Comparison of ENCODE assay signal across 8 cellular contexts in the genomic region with DNA sequence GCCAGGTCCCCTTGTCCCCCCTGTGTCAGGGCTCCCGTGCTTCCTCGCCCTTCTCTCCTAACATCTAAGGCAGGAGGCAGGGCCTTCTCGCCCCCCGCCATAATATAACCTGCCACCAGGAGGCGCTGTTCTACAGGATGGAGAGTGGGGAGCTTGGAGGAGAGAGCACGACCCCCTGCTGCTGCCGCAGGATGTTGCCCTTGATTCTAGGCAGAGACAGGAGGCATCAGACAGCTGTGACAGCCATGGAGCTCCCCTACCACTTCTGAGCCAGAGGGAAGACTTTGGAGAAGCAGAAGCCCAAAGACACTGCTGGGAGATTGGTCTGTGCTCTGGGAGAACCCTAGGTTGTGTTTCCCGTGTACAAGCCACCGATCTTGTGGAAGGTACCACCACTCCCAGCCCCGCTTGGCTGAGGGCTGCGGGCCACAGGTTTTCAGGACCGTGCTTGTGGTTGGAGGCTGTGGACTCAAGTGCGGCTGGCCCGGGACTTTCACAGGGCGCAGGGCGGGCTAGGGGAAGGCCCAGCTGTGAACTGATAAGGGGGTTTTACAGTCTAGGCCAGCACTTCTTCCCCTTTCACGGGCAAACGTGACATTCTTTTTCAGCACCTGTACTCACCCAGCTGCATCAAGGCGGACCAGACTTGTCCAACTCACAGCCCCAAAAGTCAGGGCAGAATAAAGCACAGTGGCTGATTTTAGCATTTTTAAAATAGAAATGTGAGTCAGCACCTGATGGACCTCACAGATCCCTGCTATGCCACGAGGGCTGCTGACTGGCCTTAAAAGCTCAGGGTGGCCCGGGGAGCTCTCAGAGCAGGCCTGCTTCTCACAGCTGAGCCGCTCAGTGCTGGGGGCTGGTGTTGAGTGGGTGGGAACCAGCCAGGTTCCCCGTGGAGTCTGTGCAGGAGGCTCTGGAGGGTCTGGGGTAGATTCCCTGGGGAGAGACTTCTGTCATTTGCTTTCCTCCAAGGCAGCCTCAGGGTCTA. TPM values are rescaled to one million over a fixed set of nuclear protein-coding genes. Genes with fewer than 3 reads are reported as not detected.
DNase-seq lines count a peak whose midpoint lies in the region; ATAC-seq, FAIRE-seq and TF ChIP-seq lines count a peak whose summit lies in the region.

No MANE protein-coding gene starts in this region.

- H3K4me1 Mint-ChIP-seq in activated T-helper 1 cell treated with anti-CD3 and anti-CD28 coated beads, Interleukin-12 subunit alpha, Interleukin-12 subunit beta, Interleukin-2, Interleukin-4 antibody, amounts not matched to agents 30 ng/mL and 10 ng/mL and 1 ng/mL, durations not matched to agents 14 hours and 24 hours and 36 hours (ENCODE audit: low read depth): peaks cover 18% of the 10 kb centered on the region

- no peaks in the 10 kb centered on the region for H4K20me1 ChIP-seq in DOHH2 (ENCODE audit: control insufficient read depth, insufficient read depth, low read depth, low read length)

- H3K4me3 ChIP-seq in DOHH2 (ENCODE audit: low read length): peak overlapping the region; percentile 49

- H3K27me3 ChIP-seq in DOHH2 (ENCODE audit: control insufficient read depth, low read length): no peaks in the 10 kb centered on the region

- no peaks in the 10 kb centered on the region for H3K9me3 Mint-ChIP-seq in activated T-helper 1 cell treated with anti-CD3 and anti-CD28 coated beads, Interleukin-12 subunit alpha, Interleukin-12 subunit beta, Interleukin-2, Interleukin-4 antibody, amounts not matched to agents 30 ng/mL and 10 ng/mL and 1 ng/mL, durations not matched to agents 14 hours and 24 hours and 36 hours

- H3K36me3 Mint-ChIP-seq in activated T-helper 1 cell treated with anti-CD3 and anti-CD28 coated beads, Interleukin-12 subunit alpha, Interleukin-12 subunit beta, Interleukin-2, Interleukin-4 antibody, amounts not matched to agents 30 ng/mL and 10 ng/mL and 1 ng/mL, durations not matched to agents 14 hours and 24 hours and 36 hours (ENCODE audit: low read depth): no peaks in the 10 kb centered on the region

- DNase-seq in HTR-8/SVneo (ENCODE audit: insufficient read length, low spot score) (peak; percentile 41), RKO (ENCODE audit: low spot score) (peak; percentile 13), germinal center (ENCODE audit: low spot score) (peak; percentile 89), posterior vena cava (ENCODE audit: low spot score) (peak; percentile 85), urothelium cell line (ENCODE audit: low spot score) (peak; percentile 72)
- peak; percentile 57 for DNase-seq in activated T-helper 1 cell treated with anti-CD3 and anti-CD28 coated beads, Interleukin-12 subunit alpha, Interleukin-12 subunit beta, Interleukin-2, Interleukin-4 antibody, amounts not matched to agents 30 ng/mL and 10 ng/mL and 1 ng/mL, durations not matched to agents 14 hours and 24 hours and 36 hours (ENCODE audit: low spot score)

- peaks cover 15% of the 10 kb centered on the region for H3K4me1 ChIP-seq in DOHH2 (ENCODE audit: control insufficient read depth, low read length)

- H3K27ac ChIP-seq in DOHH2 (ENCODE audit: low read depth, low read length): no peak overlapping the region

- no peaks in the 10 kb centered on the region for H3K79me2 ChIP-seq in DOHH2 (ENCODE audit: control insufficient read depth, low read length)

- H3K9me3 ChIP-seq in DOHH2 (ENCODE audit: control insufficient read depth, insufficient read depth, low read length): no peaks in the 10 kb centered on the region

- no peaks in the 10 kb centered on the region for H3K36me3 ChIP-seq in DOHH2 (ENCODE audit: control insufficient read depth, low read length)

- no peaks in the 10 kb centered on the region for H3F3A ChIP-seq in DOHH2 (ENCODE audit: control insufficient read depth, insufficient read depth)

- FAIRE-seq in HTR-8/SVneo (lab: Jason Lieb, UNC) (no peak), urothelium cell line (lab: Jason Lieb, UNC) (no peak)

- peak overlapping the region; percentile 68 for H3K27ac Mint-ChIP-seq in activated T-helper 1 cell treated with anti-CD3 and anti-CD28 coated beads, Interleukin-12 subunit alpha, Interleukin-12 subunit beta, Interleukin-2, Interleukin-4 antibody, amounts not matched to agents 30 ng/mL and 10 ng/mL and 1 ng/mL, durations not matched to agents 14 hours and 24 hours and 36 hours

- H3K9me2 ChIP-seq in DOHH2 (replicated peaks; ENCODE audit: control insufficient read depth, low read length): no peaks in the 10 kb centered on the region

- peak; percentile 98 for TF ChIP-seq CTCF in DOHH2 (IDR thresholded peaks at IDR 0.05; ENCODE audit: low read depth, low read length, poor library complexity, severe bottlenecking)

- H3K27me3 Mint-ChIP-seq in activated T-helper 1 cell treated with anti-CD3 and anti-CD28 coated beads, Interleukin-12 subunit alpha, Interleukin-12 subunit beta, Interleukin-2, Interleukin-4 antibody, amounts not matched to agents 30 ng/mL and 10 ng/mL and 1 ng/mL, durations not matched to agents 14 hours and 24 hours and 36 hours (ENCODE audit: insufficient read depth): no peaks in the 10 kb centered on the region

- intact Hi-C loops in activated T-helper 1 cell treated with anti-CD3 and anti-CD28 coated beads, Interleukin-12 subunit alpha, Interleukin-12 subunit beta, Interleukin-2, Interleukin-4 antibody, amounts not matched to agents 30 ng/mL and 10 ng/mL and 1 ng/mL, durations not matched to agents 14 hours and 24 hours and 36 hours (cut with micrococcal nuclease): loop anchor here (1.0 to 2.0 kb wide), 7 partner anchors 38 to 235 kb away; a partner anchor contains a TSS
- intact Hi-C loops in posterior vena cava (cut with DNase I): no loop called here

- peak; percentile 88 for ATAC-seq in GM21526 (IDR thresholded peaks at IDR 0.05; ENCODE audit: low FRiP score, unreplicated experiment)

- peak overlapping the region; percentile 61 for H3K4me2 ChIP-seq in DOHH2 (ENCODE audit: low read length)

- no peak overlapping the region for H3K4me3 Mint-ChIP-seq in activated T-helper 1 cell treated with anti-CD3 and anti-CD28 coated beads, Interleukin-12 subunit alpha, Interleukin-12 subunit beta, Interleukin-2, Interleukin-4 antibody, amounts not matched to agents 30 ng/mL and 10 ng/mL and 1 ng/mL, durations not matched to agents 14 hours and 24 hours and 36 hours

RNA-seq across cellular contexts. Expression of a gene that starts 2.6 kb away (rescaled TPM):
- 5.6 and 5.8 TPM in 2 replicates for total RNA-seq in activated T-helper 1 cell treated with anti-CD3 and anti-CD28 coated beads, Interleukin-12 subunit alpha, Interleukin-12 subunit beta, Interleukin-2, Interleukin-4 antibody, amounts not matched to agents 30 ng/mL and 10 ng/mL and 1 ng/mL, durations not matched to agents 14 hours and 24 hours and 36 hours
- under 1 TPM; 0.48 to 0.60 TPM for total RNA-seq in posterior vena cava

RNA-seq across cellular contexts. Expression of a gene that starts 53.8 kb away (rescaled TPM):
- 0.22 and 0.23 TPM in 2 replicates for total RNA-seq in activated T-helper 1 cell treated with anti-CD3 and anti-CD28 coated beads, Interleukin-12 subunit alpha, Interleukin-12 subunit beta, Interleukin-2, Interleukin-4 antibody, amounts not matched to agents 30 ng/mL and 10 ng/mL and 1 ng/mL, durations not matched to agents 14 hours and 24 hours and 36 hours
- not detected for total RNA-seq in posterior vena cava

Comparison
In these comparisons a context has a peak if more than half of its experiments do, and no peak if none do; other contexts are left out.
1. DNase-seq: peak in every context shown above with its lines; median percentile 89 in germinal center; 85 in posterior vena cava; 72 in urothelium cell line; 57 in activated T-helper 1 cell treated with anti-CD3 and anti-CD28 coated beads, Interleukin-12 subunit alpha, Interleukin-12 subunit beta, Interleukin-2, Interleukin-4 antibody, amounts not matched to agents 30 ng/mL and 10 ng/mL and 1 ng/mL, durations not matched to agents 14 hours and 24 hours and 36 hours; 41 in HTR-8/SVneo; 13 in RKO.